Comparison of ENCODE assay signal across 13 cellular contexts in genomic region chr10:123157210-123157609, GRCh38. TPM values are rescaled to one million over a fixed set of nuclear protein-coding genes. Genes with fewer than 3 reads are reported as not detected.
DNase-seq lines count a peak whose midpoint lies in the region; ATAC-seq and TF ChIP-seq lines count a peak whose summit lies in the region.
"Had no signal": no experiment of that assay in that cellular context is flagged by ENCODE, and none has a peak within 500 bp of the region (broad histone marks: within the 10 kb centered on the region; RNA-seq: fewer than 3 reads in every experiment).

No MANE protein-coding gene starts in this region.

- BruUV-seq in Caco-2 (replicated peaks; lab: Mats Ljungman, UMichigan): no TSS peak

- H3K4me3 ChIP-seq in Caco-2 (ENCODE audit: low read depth, low read length): no peak overlapping the region
- H3K4me3 ChIP-seq: smooth muscle cell had no signal

- H3K4me1 Mint-ChIP-seq in Caco-2 (ENCODE audit: low read depth, unreplicated experiment): peaks cover 24% of the 10 kb centered on the region
- peaks cover 70% of the 10 kb centered on the region for H3K4me1 Mint-ChIP-seq in HFFc6 (ENCODE audit: low read depth)
- H3K4me1 Mint-ChIP-seq in WTC11: peaks cover 60% of the 10 kb centered on the region

- H3K36me3 Mint-ChIP-seq in Caco-2 (ENCODE audit: insufficient read depth, unreplicated experiment) (peaks cover 87% of the 10 kb centered on the region), HFFc6 (ENCODE audit: low read depth) (peaks cover 59% of the 10 kb centered on the region), WTC11 (peaks cover 71% of the 10 kb centered on the region)

- DNase-seq in Caco-2 (no peak), HFFc6 (peak; percentile 53), WTC11 (ENCODE audit: low spot score) (no peak), hepatic stellate cell (ENCODE audit: low spot score) (peak; percentile 30), substantia nigra (lab: John Stamatoyannopoulos, UW) (no peak), NCI-H1105 treated with DMSO at 0.1 percent for 48 hours (lab: John Stamatoyannopoulos, UW) (no peak), SK-N-DZ (ENCODE audit: low spot score) (no peak)
- DNase-seq: NCI-H146; stimulated activated naive CD4-positive, alpha-beta T cell treated with Interleukin-2 at 50 U/mL for 16 hours had no signal

- H3K9me3 ChIP-seq in Caco-2: no peaks in the 10 kb centered on the region

- H3K4me3 Mint-ChIP-seq in Caco-2 (ENCODE audit: unreplicated experiment) (peak overlapping the region; percentile 9), HFFc6 (peak overlapping the region; percentile 81), WTC11 (peak overlapping the region; percentile 6; the same call in 1 of the 2 replicates)
- H3K4me3 Mint-ChIP-seq: memory B cell had no signal

- H3K27ac Mint-ChIP-seq in Caco-2 (ENCODE audit: unreplicated experiment): no peak overlapping the region
- H3K27ac Mint-ChIP-seq in HFFc6: peak overlapping the region; percentile 57
- peak overlapping the region; percentile 54; the same call in 1 of the 2 replicates for H3K27ac Mint-ChIP-seq in WTC11
- H3K27ac Mint-ChIP-seq: memory B cell had no signal

- POLR2A ChIA-PET in Caco-2 (lab: Charles Lee): interaction anchor here (1.2 kb wide), 1 partner anchor 9 kb away, joined by 4 read pairs; no protein-coding TSS in a partner anchor
- POLR2A ChIA-PET in WTC11 (lab: Charles Lee): no interaction called here

- ATAC-seq in WTC11: no peak
- ATAC-seq in esophagus mucosa: no peak

- H3K27me3 ChIP-seq in Caco-2 (replicated peaks; ENCODE audit: control insufficient read depth, insufficient read depth, low read length): no peaks in the 10 kb centered on the region

- no peak overlapping the region for H3K27ac ChIP-seq in substantia nigra (ENCODE audit: low read depth, low read length, poor library complexity, severe bottlenecking)

- H3K27me3 Mint-ChIP-seq in Caco-2 (ENCODE audit: insufficient read depth, unreplicated experiment) (no peaks in the 10 kb centered on the region), HFFc6 (ENCODE audit: insufficient read depth) (peaks cover 5% of the 10 kb centered on the region), WTC11 (ENCODE audit: low read depth) (peaks cover 6% of the 10 kb centered on the region)

- H3K4me1 ChIP-seq in Caco-2: peaks cover 22% of the 10 kb centered on the region

- H3K9me3 Mint-ChIP-seq in Caco-2 (ENCODE audit: unreplicated experiment): no peaks in the 10 kb centered on the region
- no peaks in the 10 kb centered on the region for H3K9me3 Mint-ChIP-seq in HFFc6
- no peaks in the 10 kb centered on the region for H3K9me3 Mint-ChIP-seq in WTC11
- H3K9me3 Mint-ChIP-seq: memory B cell had no signal

- H3K36me3 ChIP-seq in Caco-2 (ENCODE audit: control insufficient read depth, insufficient read depth, low read length): peaks cover 2% of the 10 kb centered on the region; the same call in 1 of the 2 replicates

- intact Hi-C loops in Caco-2 (cut with micrococcal nuclease; ENCODE audit: unreplicated experiment): no loop called here

- CTCF ChIA-PET in Caco-2 (lab: Charles Lee) (no interaction called here), WTC11 (lab: Charles Lee) (no interaction called here)

- TF ChIP-seq CTCF in Caco-2 (IDR thresholded peaks at IDR 0.05; ENCODE audit: insufficient read depth in 1 of 2, low read depth in 1 of 2, low read length in 1 of 2, severe bottlenecking in 1 of 2, unreplicated experiment in 1 of 2) (no peak), HFFc6 (IDR thresholded peaks at IDR 0.05) (no peak), WTC11 (IDR thresholded peaks at IDR 0.05) (no peak)

TF ChIP-seq in WTC11, 78 proteins besides CTCF, POLR2A, EP300 and RAD21 (continues in another document):
- TF ChIP-seq ZNF317 (CRISPR knock-in tag; IDR thresholded peaks at IDR 0.05; ENCODE audit: borderline replicate concordance, low read depth) (no peak), PRRX2 (CRISPR knock-in tag; IDR thresholded peaks at IDR 0.05) (no peak), HMGA2 (CRISPR knock-in tag; IDR thresholded peaks at IDR 0.05) (no peak), ZNF396 (CRISPR knock-in tag; IDR thresholded peaks at IDR 0.05; ENCODE audit: borderline replicate concordance) (no peak), FOXP4 (CRISPR knock-in tag; IDR thresholded peaks at IDR 0.05) (no peak), SP1 (CRISPR knock-in tag; conservative IDR thresholded peaks at IDR 0.05) (no peak), MLX (CRISPR knock-in tag; IDR thresholded peaks at IDR 0.05) (no peak), ESRRA (CRISPR knock-in tag; IDR thresholded peaks at IDR 0.05; ENCODE audit: borderline replicate concordance) (no peak), OVOL2 (CRISPR knock-in tag; IDR thresholded peaks at IDR 0.05; ENCODE audit: borderline replicate concordance) (no peak), EMX1 (CRISPR knock-in tag; IDR thresholded peaks at IDR 0.05) (no peak), ZBTB21 (CRISPR knock-in tag; IDR thresholded peaks at IDR 0.05; ENCODE audit: borderline replicate concordance) (no peak), AFF4 (CRISPR knock-in tag; IDR thresholded peaks at IDR 0.05; ENCODE audit: borderline replicate concordance) (no peak)

RNA-seq across cellular contexts. Expression of gene BUB3, which starts 3.0 kb away (rescaled TPM):
- total RNA-seq in Caco-2 (2022) (129 and 141 TPM in 2 replicates), WTC11 (2021) (180 to 192 TPM (median 186 TPM) in 3 replicates), esophagus mucosa (65.2 TPM)
- 100 to 1,000 TPM; 154 to 214 (median 202) TPM for total RNA-seq in HFFc6 (2021; fragmentation: NEBNext Ultra II Directional; extraction: Animal tissue kit (Norgen Biotek cat#: 25700))
- polyA plus RNA-seq in SK-N-DZ (2014; cell fraction: cytosol; rRNA removed): 532 and 549 TPM in 2 replicates
- polyA plus RNA-seq in SK-N-DZ (2014; cell fraction: nucleus; rRNA removed): 533 and 597 TPM in 2 replicates

RNA-seq across cellular contexts. Expression of gene HMX2, which starts 9.3 kb away (rescaled TPM):
- total RNA-seq in Caco-2 (2022) (1.4 and 1.7 TPM in 2 replicates), WTC11 (2021) (0.59 to 1.7 TPM (median 1.4 TPM) in 3 replicates), esophagus mucosa (not detected)
- not detected for total RNA-seq in HFFc6 (2021; fragmentation: NEBNext Ultra II Directional; extraction: Animal tissue kit (Norgen Biotek cat#: 25700))
- polyA plus RNA-seq in SK-N-DZ (2014; cell fraction: cytosol; rRNA removed): 9.6 and 13.8 TPM in 2 replicates
- polyA plus RNA-seq in SK-N-DZ (2014; cell fraction: nucleus; rRNA removed): 10.7 and 13.7 TPM in 2 replicates
- total RNA-seq: smooth muscle cell had no signal
- polyA plus RNA-seq: smooth muscle cell had no signal

RNA-seq across cellular contexts. Expression of gene HMX3, which starts 21.4 kb away (rescaled TPM):
- total RNA-seq in Caco-2 (2022) (not detected in 2 replicates), WTC11 (2021) (0.23 TPM in 1 of 3 replicates, not detected in the others), esophagus mucosa (not detected)
- total RNA-seq in HFFc6 (2021; fragmentation: NEBNext Ultra II Directional; extraction: Animal tissue kit (Norgen Biotek cat#: 25700)): not detected
- 25.5 and 28.4 TPM in 2 replicates for polyA plus RNA-seq in SK-N-DZ (2014; cell fraction: cytosol; rRNA removed)
- 6.8 and 12.3 TPM in 2 replicates for polyA plus RNA-seq in SK-N-DZ (2014; cell fraction: nucleus; rRNA removed)
- total RNA-seq: smooth muscle cell had no signal
- polyA plus RNA-seq: esophagus, smooth muscle cell had no signal

Comparison
In these comparisons a context has a peak if more than half of its experiments do, and no peak if none do; other contexts are left out.
1. DNase-seq: peak in HFFc6 (single experiment) and hepatic stellate cell (single experiment); none in Caco-2 (0 of 2), WTC11 (single experiment), substantia nigra (0 of 49), NCI-H1105 treated with DMSO at 0.1 percent for 48 hours (single experiment) and SK-N-DZ (single experiment).
2. H3K4me3 Mint-ChIP-seq: peak in every context shown above with its lines; median percentile 81 in HFFc6; 9 in Caco-2; 6 in WTC11.